19 cellular contexts compared by ENCODE assay signal in genomic region chr1:26733392-26733791, GRCh38. TPM values are rescaled to one million over a fixed set of nuclear protein-coding genes. Genes with fewer than 3 reads are reported as not detected.
DNase-seq lines count a peak whose midpoint lies in the region; ATAC-seq and TF ChIP-seq lines count a peak whose summit lies in the region.
"Had no signal": no experiment of that assay in that cellular context is flagged by ENCODE, and none has a peak within 500 bp of the region (broad histone marks: within the 10 kb centered on the region; RNA-seq: fewer than 3 reads in every experiment).

No MANE protein-coding gene starts in this region.

- no peaks in the 10 kb centered on the region for H3K27me3 Mint-ChIP-seq in activated naive CD4-positive, alpha-beta T cell treated with anti-CD3 and anti-CD28 coated beads, Interleukin-2, amount 10 ng/mL, durations not matched to agents 7 days and 5 days
- H3K27me3 Mint-ChIP-seq in endothelial cell (ENCODE audit: unreplicated experiment), result peaks cover 3% of the 10 kb centered on the region
- H3K27me3 Mint-ChIP-seq in T-helper 2 cell treated with Interferon-gamma antibody and Interleukin-4, amounts not matched to agents 5 μg/mL and 100 μg/mL, for 36 hours (ENCODE audit: low read depth), result no peaks in the 10 kb centered on the region
- H3K27me3 Mint-ChIP-seq: activated CD4-positive, alpha-beta T cell treated with anti-CD3 and anti-CD28 coated beads, Interleukin-2, amount 10 ng/mL, durations not matched to agents 7 days and 5 days had no signal

- ATAC-seq in RWPE2 (ENCODE audit: low read depth) (peak; percentile 15; the same call in 2 of the 3 replicates), GM19395 (IDR thresholded peaks at IDR 0.05; ENCODE audit: unreplicated experiment) (no peak)

- CTCF ChIA-PET in activated naive CD4-positive, alpha-beta T cell treated with anti-CD3 and anti-CD28 coated beads, Interleukin-2, amount 10 ng/mL, durations not matched to agents 7 days and 5 days (lab: Charles Lee), result no interaction called here

- H3K27me3 ChIP-seq in RWPE2 (ENCODE audit: insufficient read depth, poor library complexity, severe bottlenecking), result no peaks in the 10 kb centered on the region
- H3K27me3 ChIP-seq in tibial nerve, result no peaks in the 10 kb centered on the region
- H3K27me3 ChIP-seq: left lung, uterus had no signal

- TF ChIP-seq CTCF in RWPE2 (IDR thresholded peaks at IDR 0.05; ENCODE audit: poor library complexity, severe bottlenecking) (no peak), endothelial cell (IDR thresholded peaks at IDR 0.05; ENCODE audit: unreplicated experiment) (no peak), tibial nerve (IDR thresholded peaks at IDR 0.05) (no peak)

- H3K4me3 ChIP-seq in RWPE2 (ENCODE audit: severe bottlenecking) (no peak overlapping the region), tibial nerve (no peak overlapping the region)
- H3K4me3 ChIP-seq: left lung, uterus had no signal

- TF ChIP-seq POLR2A in tibial nerve (IDR thresholded peaks at IDR 0.05), result no peak

- WGBS in tibial nerve, 2 donors, result 77 to 78% methylated on average over 2 of the region's 2 CpGs

- H3K36me3 ChIP-seq in RWPE2 (ENCODE audit: low read depth) (peaks cover 85% of the 10 kb centered on the region), tibial nerve (peaks cover 5 to 78% (median 12%) of the 10 kb centered on the region in 3 donors)
- H3K36me3 ChIP-seq: uterus had no signal

- H3K27ac Mint-ChIP-seq in activated naive CD4-positive, alpha-beta T cell treated with anti-CD3 and anti-CD28 coated beads, Interleukin-2, amount 10 ng/mL, durations not matched to agents 7 days and 5 days, result peak overlapping the region; percentile 69
- peak overlapping the region; percentile 32 for H3K27ac Mint-ChIP-seq in endothelial cell (ENCODE audit: unreplicated experiment)
- H3K27ac Mint-ChIP-seq in T-helper 2 cell treated with Interferon-gamma antibody and Interleukin-4, amounts not matched to agents 5 μg/mL and 100 μg/mL, for 36 hours, result no peak overlapping the region

- H3K9me3 ChIP-seq in RWPE2 (ENCODE audit: severe bottlenecking) (no peaks in the 10 kb centered on the region), tibial nerve (no peaks in the 10 kb centered on the region)
- H3K9me3 ChIP-seq: left lung, uterus had no signal

- DNase-seq in activated naive CD4-positive, alpha-beta T cell treated with anti-CD3 and anti-CD28 coated beads, Interleukin-2, amount 10 ng/mL, durations not matched to agents 7 days and 5 days, result no peak
- DNase-seq in activated naive CD4-positive, alpha-beta T cell (lab: John Stamatoyannopoulos, UW), result no peak
- DNase-seq in RWPE2 (ENCODE audit: low spot score) (no peak), endothelial cell (ENCODE audit: low spot score) (no peak), tibial nerve (ENCODE audit: low spot score in 2 of 2) (no peak), kidney tubule cell (ENCODE audit: low spot score) (no peak)
- DNase-seq in T-helper 2 cell treated with Interferon-gamma antibody and Interleukin-4, amounts not matched to agents 5 μg/mL and 100 μg/mL, for 36 hours (ENCODE audit: low spot score), result no peak
- DNase-seq: activated effector memory CD4-positive, alpha-beta T cell treated with anti-CD3 and anti-CD28 coated beads, Interleukin-2, amount 50 U/mL, for 16 hours; AML-193; DMS153; effector memory CD4-positive, alpha-beta T cell; left lung; NCI-H2029 treated with DMSO at 0.1 percent for 48 hours; NCI-H526; posterior cingulate gyrus; stimulated activated naive CD4-positive, alpha-beta T cell; uterus had no signal

- H3K4me3 Mint-ChIP-seq in activated naive CD4-positive, alpha-beta T cell treated with anti-CD3 and anti-CD28 coated beads, Interleukin-2, amount 10 ng/mL, durations not matched to agents 7 days and 5 days, result no peak overlapping the region
- H3K4me3 Mint-ChIP-seq in endothelial cell (ENCODE audit: unreplicated experiment), result no peak overlapping the region
- no peak overlapping the region for H3K4me3 Mint-ChIP-seq in T-helper 2 cell treated with Interferon-gamma antibody and Interleukin-4, amounts not matched to agents 5 μg/mL and 100 μg/mL, for 36 hours
- H3K4me3 Mint-ChIP-seq: activated CD4-positive, alpha-beta T cell treated with anti-CD3 and anti-CD28 coated beads, Interleukin-2, amount 10 ng/mL, durations not matched to agents 7 days and 5 days had no signal

- peaks cover 17% of the 10 kb centered on the region for H3K4me1 ChIP-seq in RWPE2 (ENCODE audit: insufficient read depth, poor library complexity, severe bottlenecking)
- H3K4me1 ChIP-seq in tibial nerve, result peaks cover 0 to 57% (median 25%) of the 10 kb centered on the region in 4 donors
- H3K4me1 ChIP-seq: uterus had no signal

- H3K4me1 Mint-ChIP-seq in activated naive CD4-positive, alpha-beta T cell treated with anti-CD3 and anti-CD28 coated beads, Interleukin-2, amount 10 ng/mL, durations not matched to agents 7 days and 5 days, result peaks cover 61% of the 10 kb centered on the region
- H3K4me1 Mint-ChIP-seq in endothelial cell (ENCODE audit: unreplicated experiment), result peaks cover 32% of the 10 kb centered on the region
- peaks cover 36% of the 10 kb centered on the region for H3K4me1 Mint-ChIP-seq in T-helper 2 cell treated with Interferon-gamma antibody and Interleukin-4, amounts not matched to agents 5 μg/mL and 100 μg/mL, for 36 hours (ENCODE audit: low read depth)

- H3K36me3 Mint-ChIP-seq in activated naive CD4-positive, alpha-beta T cell treated with anti-CD3 and anti-CD28 coated beads, Interleukin-2, amount 10 ng/mL, durations not matched to agents 7 days and 5 days, result peaks cover 64% of the 10 kb centered on the region
- peaks cover 25% of the 10 kb centered on the region for H3K36me3 Mint-ChIP-seq in endothelial cell (ENCODE audit: low read depth, unreplicated experiment)
- peaks cover 62% of the 10 kb centered on the region for H3K36me3 Mint-ChIP-seq in T-helper 2 cell treated with Interferon-gamma antibody and Interleukin-4, amounts not matched to agents 5 μg/mL and 100 μg/mL, for 36 hours (ENCODE audit: low read depth)

- H3K27ac ChIP-seq in RWPE2 (ENCODE audit: poor library complexity, severe bottlenecking) (peak overlapping the region; percentile 81), tibial nerve (peak overlapping the region; percentile 15 to 80 (median 64))
- H3K27ac ChIP-seq: uterus had no signal

- TF ChIP-seq EP300 in tibial nerve (IDR thresholded peaks at IDR 0.05), result no peak

- H3K9me3 Mint-ChIP-seq in activated naive CD4-positive, alpha-beta T cell treated with anti-CD3 and anti-CD28 coated beads, Interleukin-2, amount 10 ng/mL, durations not matched to agents 7 days and 5 days, result no peaks in the 10 kb centered on the region
- H3K9me3 Mint-ChIP-seq in endothelial cell (ENCODE audit: unreplicated experiment), result no peaks in the 10 kb centered on the region
- H3K9me3 Mint-ChIP-seq in T-helper 2 cell treated with Interferon-gamma antibody and Interleukin-4, amounts not matched to agents 5 μg/mL and 100 μg/mL, for 36 hours, result no peaks in the 10 kb centered on the region
- H3K9me3 Mint-ChIP-seq: activated CD4-positive, alpha-beta T cell treated with anti-CD3 and anti-CD28 coated beads, Interleukin-2, amount 10 ng/mL, durations not matched to agents 7 days and 5 days had no signal

RNA-seq across cellular contexts. Expression of gene ARID1A, which starts 37.6 kb away (rescaled TPM):
- total RNA-seq in endothelial cell (ENCODE audit: unreplicated experiment) (115 TPM), tibial nerve (10 to 100 TPM; 49.6 to 90.0 (median 54.3) TPM)

RNA-seq across cellular contexts. Expression of gene PIGV, which starts 54.4 kb away (rescaled TPM):
- total RNA-seq in endothelial cell (ENCODE audit: unreplicated experiment), result 7.6 TPM
- total RNA-seq in tibial nerve, result 10 to 100 TPM in 3 of 4 donors, 1 to 10 TPM in 1; 9.3 to 22.2 (median 17.6) TPM
